In the genomic region with DNA sequence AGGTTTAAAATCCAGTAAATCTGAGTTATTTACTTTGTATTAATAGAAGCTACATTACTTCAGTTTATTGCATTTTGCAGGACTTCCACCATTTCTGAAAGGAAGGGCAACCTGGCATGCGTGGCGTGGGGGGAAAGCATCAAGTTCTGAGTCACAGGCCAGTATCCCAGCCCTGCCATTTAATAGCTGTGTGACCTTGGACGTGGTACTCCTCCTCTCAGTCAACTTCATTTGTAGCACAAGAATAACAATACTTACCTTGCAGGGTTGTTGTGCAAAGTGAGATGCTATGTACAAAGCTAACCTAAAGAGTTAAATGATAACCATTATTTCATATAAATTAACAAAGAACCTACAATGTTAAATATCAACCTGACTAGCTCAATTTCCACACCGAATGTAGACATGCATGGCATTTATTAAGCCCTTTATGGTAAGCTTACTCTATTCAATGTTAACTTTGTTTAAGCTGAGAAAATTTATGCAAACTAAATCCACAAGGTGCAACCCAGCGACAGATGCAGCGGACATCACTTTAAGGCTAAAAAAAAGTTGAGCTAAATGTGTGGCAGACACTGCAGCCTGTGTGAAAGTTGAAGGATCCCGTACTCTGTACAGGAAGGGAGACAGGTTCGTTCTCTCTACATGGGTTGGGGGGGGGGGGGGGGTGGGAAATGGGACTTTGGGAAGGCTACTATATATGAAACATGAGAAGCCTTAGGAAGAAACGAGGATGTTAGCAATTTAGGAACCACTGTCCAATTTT, we compare ENCODE assay signal across 9 cellular contexts. TPM values are rescaled to one million over a fixed set of nuclear protein-coding genes. Genes with fewer than 3 reads are reported as not detected.
A peak's percentile ranks its signal among the peaks of the same experiment; 100 is the strongest.
DNase-seq lines count a peak whose midpoint lies in the region; ATAC-seq, FAIRE-seq and TF ChIP-seq lines count a peak whose summit lies in the region.
"Had no signal": no experiment of that assay in that cellular context is flagged by ENCODE, and none has a peak within 500 bp of the region (broad histone marks: within the 10 kb centered on the region; RNA-seq: fewer than 3 reads in every experiment).

No MANE protein-coding gene starts in this region.

- H3K9me3 Mint-ChIP-seq in activated T-helper 2 cell treated with anti-CD3 and anti-CD28 coated beads, Interferon-gamma antibody, Interleukin-2, Interleukin-4, amounts not matched to agents 10 μg/mL and 5 μg/mL and 100 μg/mL, durations not matched to agents 14 hours and 24 hours and 36 hours, result no peaks in the 10 kb centered on the region

- no peaks in the 10 kb centered on the region for H3K9me3 ChIP-seq in HepG2 (ENCODE audit: low read length)
- H3K9me3 ChIP-seq in right lobe of liver, result no peaks in the 10 kb centered on the region
- no peaks in the 10 kb centered on the region for H3K9me3 ChIP-seq in SJCRH30 (replicated peaks)

- H3K4me1 ChIP-seq in HepG2 (ENCODE audit: insufficient read depth, low read length) (peaks cover 70% of the 10 kb centered on the region), right lobe of liver (peaks cover 0 to 57% (median 16%) of the 10 kb centered on the region in 4 donors), SJCRH30 (peaks cover 27% of the 10 kb centered on the region)

- H3K4me2 ChIP-seq in HepG2 (ENCODE audit: low read depth, low read length), result peak overlapping the region; percentile 96

- ATAC-seq in HepG2, result no peak
- ATAC-seq in right lobe of liver, result no peak
- ATAC-seq in GM19467 (IDR thresholded peaks at IDR 0.05; ENCODE audit: unreplicated experiment), result no peak

- in situ Hi-C loops in HepG2 (cut with HindIII; ENCODE audit: extremely low pct_ligation_motif_present, low pct_unique_long_range_greater_than_20kb), result loop anchor here (5.0 kb wide), 1 partner anchor 150 kb away; no protein-coding TSS in a partner anchor

- peaks cover 78% of the 10 kb centered on the region for H4K20me1 ChIP-seq in HepG2 (ENCODE audit: insufficient read depth, low read length)

- no peak for TF ChIP-seq EP300 in HepG2 (IDR thresholded peaks at IDR 0.05; ENCODE audit: low read depth in 2 of 2, low read length in 2 of 2)
- TF ChIP-seq EP300 in HepG2 (CRISPR knock-in tag; IDR thresholded peaks at IDR 0.05; ENCODE audit: borderline replicate concordance), result no peak

- peaks cover 56% of the 10 kb centered on the region for H3K4me1 Mint-ChIP-seq in activated T-helper 2 cell treated with anti-CD3 and anti-CD28 coated beads, Interferon-gamma antibody, Interleukin-2, Interleukin-4, amounts not matched to agents 10 μg/mL and 5 μg/mL and 100 μg/mL, durations not matched to agents 14 hours and 24 hours and 36 hours (ENCODE audit: low read depth)

- no peak overlapping the region for H2AFZ ChIP-seq in HepG2 (ENCODE audit: low read length)

- CTCF ChIA-PET in HepG2 (lab: Yijun Ruan, JAX; ENCODE audit: low intra/inter-chr PET ratio, low total read pairs), result no interaction called here

- H3K36me3 Mint-ChIP-seq in activated T-helper 2 cell treated with anti-CD3 and anti-CD28 coated beads, Interferon-gamma antibody, Interleukin-2, Interleukin-4, amounts not matched to agents 10 μg/mL and 5 μg/mL and 100 μg/mL, durations not matched to agents 14 hours and 24 hours and 36 hours (ENCODE audit: low read depth), result peaks cover 75% of the 10 kb centered on the region

- 53% methylated on average over 9 of the region's 9 CpGs for WGBS in HepG2 (ENCODE audit: low lambda C conversion rate)
- WGBS in right lobe of liver (ENCODE audit: insufficient coverage, low coverage, low lambda C conversion rate, missing lambda C conversion rate), result 42% methylated on average over 9 of the region's 9 CpGs

- no peak overlapping the region; the same call in 1 of the 2 replicates for H3K9ac ChIP-seq in HepG2 (ENCODE audit: insufficient read depth, low read depth, low read length)

- intact Hi-C loops in HepG2 (cut with micrococcal nuclease; ENCODE audit: unreplicated experiment) (loop anchor here (1.0 to 2.0 kb wide), 2 partner anchors 102 to 183 kb away; no protein-coding TSS in a partner anchor), right lobe of liver (cut with DNase I) (no loop called here)
- intact Hi-C loops in activated T-helper 2 cell treated with anti-CD3 and anti-CD28 coated beads, Interferon-gamma antibody, Interleukin-2, Interleukin-4, amounts not matched to agents 10 μg/mL and 5 μg/mL and 100 μg/mL, durations not matched to agents 14 hours and 24 hours and 36 hours (cut with micrococcal nuclease), result no loop called here

- no peak overlapping the region for H3K27ac Mint-ChIP-seq in activated T-helper 2 cell treated with anti-CD3 and anti-CD28 coated beads, Interferon-gamma antibody, Interleukin-2, Interleukin-4, amounts not matched to agents 10 μg/mL and 5 μg/mL and 100 μg/mL, durations not matched to agents 14 hours and 24 hours and 36 hours

- peaks cover 89% of the 10 kb centered on the region for H3K79me2 ChIP-seq in HepG2 (ENCODE audit: insufficient read depth, low read length)

- peaks cover 6 to 21% of the 10 kb centered on the region in 2 experiments for H3K36me3 ChIP-seq in HepG2 (replicated peaks in 1 of 2; ENCODE audit: control insufficient read depth in 1 of 2, insufficient read depth in 2 of 2, low read length in 2 of 2)
- H3K36me3 ChIP-seq in right lobe of liver, result peaks cover 0 to 3% (median 0%) of the 10 kb centered on the region in 4 donors
- H3K36me3 ChIP-seq in SJCRH30, result peaks cover 60% of the 10 kb centered on the region

- peaks cover 0 to 2% of the 10 kb centered on the region in 2 experiments; a peak in 1 of 5 replicates for H3K27me3 ChIP-seq in HepG2 (ENCODE audit: control insufficient read depth in 1 of 2, insufficient read depth in 2 of 2, low read length in 2 of 2)
- H3K27me3 ChIP-seq in right lobe of liver, result no peaks in the 10 kb centered on the region
- no peaks in the 10 kb centered on the region for H3K27me3 ChIP-seq in SJCRH30

- TF ChIP-seq RAD21 in HepG2 (CRISPR knock-in tag; IDR thresholded peaks at IDR 0.05), result peak; percentile 16; the same call in 1 of the 2 replicates

- POLR2A ChIA-PET in HepG2 (lab: Yijun Ruan, JAX), result interaction anchor here (0.6 to 1.8 kb wide), 15 partner anchors 8 to 216 kb away, joined by 3 to 12 read pairs (median 4); no protein-coding TSS in a partner anchor

- H3K27ac ChIP-seq in HepG2 (ENCODE audit: extremely low read length, insufficient read depth, low read length) (peak overlapping the region; percentile 66), right lobe of liver (no peak overlapping the region), SJCRH30 (no peak overlapping the region)

- no peaks in the 10 kb centered on the region for H3K27me3 Mint-ChIP-seq in activated T-helper 2 cell treated with anti-CD3 and anti-CD28 coated beads, Interferon-gamma antibody, Interleukin-2, Interleukin-4, amounts not matched to agents 10 μg/mL and 5 μg/mL and 100 μg/mL, durations not matched to agents 14 hours and 24 hours and 36 hours (ENCODE audit: low read depth)

- TF ChIP-seq POLR2A in HepG2 (IDR thresholded peaks at IDR 0.05; ENCODE audit: insufficient read depth in 1 of 2, low read depth in 2 of 2, low read length in 2 of 2) (0 out of 4 replicates have a peak, but pooled peaks of 1 of the 2 experiments have one; percentile 5), right lobe of liver (IDR thresholded peaks at IDR 0.05) (no peak)

- no TSS peak for BruUV-seq in HepG2 (replicated peaks; lab: Mats Ljungman, UMichigan)

- peak; percentile 52 for FAIRE-seq in HepG2 (lab: Jason Lieb, UNC)
- peak; percentile 32 for FAIRE-seq in urothelium cell line (lab: Jason Lieb, UNC)

- DNase-seq in HepG2 (ENCODE audit: low spot score) (peak; percentile 72), right lobe of liver (no peak), left kidney (ENCODE audit: low read depth, low spot score) (peak; percentile 62), urothelium cell line (ENCODE audit: low spot score) (no peak), SJCRH30 (no peak)
- DNase-seq in activated T-helper 2 cell treated with anti-CD3 and anti-CD28 coated beads, Interferon-gamma antibody, Interleukin-2, Interleukin-4, amounts not matched to agents 10 μg/mL and 5 μg/mL and 100 μg/mL, durations not matched to agents 14 hours and 24 hours and 36 hours (ENCODE audit: low spot score), result no peak
- no peak for DNase-seq in stimulated activated CD4-positive, alpha-beta T cell treated with anti-CD3 and anti-CD28 coated beads, Interleukin-2, amount 100 ng/mL, for 48 hours
- DNase-seq: islet precursor cell had no signal

- H3K4me3 Mint-ChIP-seq in activated T-helper 2 cell treated with anti-CD3 and anti-CD28 coated beads, Interferon-gamma antibody, Interleukin-2, Interleukin-4, amounts not matched to agents 10 μg/mL and 5 μg/mL and 100 μg/mL, durations not matched to agents 14 hours and 24 hours and 36 hours (ENCODE audit: low read depth), result peak overlapping the region; percentile 97

- peak overlapping the region; percentile 25 to 99 (median 97); a peak in 5 of 6 replicates for H3K4me3 ChIP-seq in HepG2 (replicated peaks in 1 of 3; ENCODE audit: insufficient read depth in 1 of 3, low read depth in 2 of 3, low read length in 3 of 3)
- H3K4me3 ChIP-seq in right lobe of liver, result no peak overlapping the region
- H3K4me3 ChIP-seq in SJCRH30, result no peak overlapping the region

- no peak for TF ChIP-seq CTCF in HepG2 (CRISPR knock-in tag; IDR thresholded peaks at IDR 0.05)
- TF ChIP-seq CTCF in right lobe of liver (IDR thresholded peaks at IDR 0.05), result no peak

RNA-seq across cellular contexts. Expression of gene CALM2, which starts 4.0 kb away (rescaled TPM):
- 1,135 and 1,941 TPM in 2 replicates for total RNA-seq in HepG2 (2016; rRNA removed; fragmentation: Illumina TruSeq; extraction: Trizol)
- total RNA-seq in HepG2 (2016; cell fraction: cytosol; rRNA removed; fragmentation: Illumina TruSeq; extraction: Trizol; ENCODE audit: low read depth), result 204 and 218 TPM in 2 replicates
- 1,133 and 2,031 TPM in 2 replicates for total RNA-seq in HepG2 (2016; cell fraction: insoluble cytoplasmic fraction; rRNA removed; fragmentation: Illumina TruSeq; extraction: Trizol)
- 342 and 376 TPM in 2 replicates for total RNA-seq in HepG2 (2016; cell fraction: membrane; rRNA removed; fragmentation: Illumina TruSeq; extraction: Trizol)
- 391 and 398 TPM in 2 replicates for total RNA-seq in HepG2 (2016; cell fraction: nucleus; rRNA removed; fragmentation: Illumina TruSeq; extraction: Trizol)
- 199 and 375 TPM in 2 replicates for polyA plus RNA-seq in HepG2 (2011; rRNA removed)
- 180 and 322 TPM in 2 replicates for polyA plus RNA-seq in HepG2 (2011; cell fraction: cytosol; rRNA removed)
- polyA plus RNA-seq in HepG2 (2011; cell fraction: nucleus; rRNA removed), result 56.5 and 80.7 TPM in 2 replicates
- 523 and 688 TPM in 2 replicates for polyA plus RNA-seq in HepG2 (2012)
- 147 and 158 TPM in 2 replicates for polyA plus RNA-seq in HepG2 (2016; cell fraction: cytosol; fragmentation: Illumina TruSeq; extraction: Trizol; ENCODE audit: low read depth)
- 1,845 and 2,024 TPM in 2 replicates for polyA plus RNA-seq in HepG2 (2016; cell fraction: insoluble cytoplasmic fraction; fragmentation: Illumina TruSeq; extraction: Trizol; ENCODE audit: low read depth)
- 291 and 300 TPM in 2 replicates for polyA plus RNA-seq in HepG2 (2016; cell fraction: membrane; fragmentation: Illumina TruSeq; extraction: Trizol; ENCODE audit: low read depth)
- 648 and 664 TPM in 2 replicates for polyA plus RNA-seq in HepG2 (2016; cell fraction: nucleus; fragmentation: Illumina TruSeq; extraction: Trizol; ENCODE audit: insufficient read depth, low read depth)
- 41.7 and 64.0 TPM in 2 replicates for polyA minus RNA-seq in HepG2 (2011; rRNA and poly(A)+ RNA removed; ENCODE audit: low replicate concordance)
- 133 and 146 TPM in 2 replicates for polyA minus RNA-seq in HepG2 (2011; cell fraction: cytosol; rRNA and poly(A)+ RNA removed)
- polyA minus RNA-seq in HepG2 (2011; cell fraction: nucleus; rRNA and poly(A)+ RNA removed), result 169 and 178 TPM in 2 replicates
- 100 to 1,000 TPM; 130 to 301 (median 227) TPM for total RNA-seq in right lobe of liver
- 434 and 435 TPM in 2 replicates for total RNA-seq in activated T-helper 2 cell treated with anti-CD3 and anti-CD28 coated beads, Interferon-gamma antibody, Interleukin-2, Interleukin-4, amounts not matched to agents 10 μg/mL and 5 μg/mL and 100 μg/mL, durations not matched to agents 14 hours and 24 hours and 36 hours
- 629 and 678 TPM in 2 replicates for total RNA-seq in SJCRH30 (2014; rRNA removed; shearing (Covaris generic))

RNA-seq across cellular contexts. Expression of gene STPG4, which starts 17.2 kb away (rescaled TPM):
- total RNA-seq in HepG2 (2016; rRNA removed; fragmentation: Illumina TruSeq; extraction: Trizol), result 0.15 TPM in 2 replicates
- total RNA-seq in HepG2 (2016; cell fraction: cytosol; rRNA removed; fragmentation: Illumina TruSeq; extraction: Trizol; ENCODE audit: low read depth), result 0.53 and 1.1 TPM in 2 replicates
- total RNA-seq in HepG2 (2016; cell fraction: insoluble cytoplasmic fraction; rRNA removed; fragmentation: Illumina TruSeq; extraction: Trizol), result 0.28 TPM in 1 of 2 replicates, not detected in the other
- 0.34 and 0.71 TPM in 2 replicates for total RNA-seq in HepG2 (2016; cell fraction: membrane; rRNA removed; fragmentation: Illumina TruSeq; extraction: Trizol)
- total RNA-seq in HepG2 (2016; cell fraction: nucleus; rRNA removed; fragmentation: Illumina TruSeq; extraction: Trizol), result 0.41 and 0.75 TPM in 2 replicates
- 0.11 and 0.20 TPM in 2 replicates for polyA plus RNA-seq in HepG2 (2011; rRNA removed)
- not detected in 2 replicates for polyA plus RNA-seq in HepG2 (2011; cell fraction: cytosol; rRNA removed)
- 0.19 and 0.80 TPM in 2 replicates for polyA plus RNA-seq in HepG2 (2011; cell fraction: nucleus; rRNA removed)
- polyA plus RNA-seq in HepG2 (2012), result 0.17 and 0.27 TPM in 2 replicates
- not detected in 2 replicates for polyA plus RNA-seq in HepG2 (2016; cell fraction: cytosol; fragmentation: Illumina TruSeq; extraction: Trizol; ENCODE audit: low read depth)
- polyA plus RNA-seq in HepG2 (2016; cell fraction: insoluble cytoplasmic fraction; fragmentation: Illumina TruSeq; extraction: Trizol; ENCODE audit: low read depth), result not detected in 2 replicates
- polyA plus RNA-seq in HepG2 (2016; cell fraction: membrane; fragmentation: Illumina TruSeq; extraction: Trizol; ENCODE audit: low read depth), result not detected in 2 replicates
- not detected in 2 replicates for polyA plus RNA-seq in HepG2 (2016; cell fraction: nucleus; fragmentation: Illumina TruSeq; extraction: Trizol; ENCODE audit: insufficient read depth, low read depth)
- 0.23 and 0.32 TPM in 2 replicates for polyA minus RNA-seq in HepG2 (2011; rRNA and poly(A)+ RNA removed; ENCODE audit: low replicate concordance)
- polyA minus RNA-seq in HepG2 (2011; cell fraction: cytosol; rRNA and poly(A)+ RNA removed), result not detected in 2 replicates
- polyA minus RNA-seq in HepG2 (2011; cell fraction: nucleus; rRNA and poly(A)+ RNA removed), result 1.5 and 2.6 TPM in 2 replicates
- total RNA-seq in right lobe of liver, result not detected
- total RNA-seq in activated T-helper 2 cell treated with anti-CD3 and anti-CD28 coated beads, Interferon-gamma antibody, Interleukin-2, Interleukin-4, amounts not matched to agents 10 μg/mL and 5 μg/mL and 100 μg/mL, durations not matched to agents 14 hours and 24 hours and 36 hours, result not detected in 2 replicates
- total RNA-seq in SJCRH30 (2014; rRNA removed; shearing (Covaris generic)), result 0.14 and 0.33 TPM in 2 replicates

Comparison
In these comparisons a context has a peak if more than half of its experiments do, and no peak if none do; other contexts are left out.
1. DNase-seq: peak in HepG2 (single experiment) and left kidney (single experiment); none in right lobe of liver (0 of 3), activated T-helper 2 cell treated with anti-CD3 and anti-CD28 coated beads, Interferon-gamma antibody, Interleukin-2, Interleukin-4, amounts not matched to agents 10 μg/mL and 5 μg/mL and 100 μg/mL, durations not matched to agents 14 hours and 24 hours and 36 hours (single experiment), urothelium cell line (single experiment), SJCRH30 (0 of 2) and stimulated activated CD4-positive, alpha-beta T cell treated with anti-CD3 and anti-CD28 coated beads, Interleukin-2, amount 100 ng/mL, for 48 hours (0 of 2).
2. H3K4me3 ChIP-seq: peak in HepG2 (3 of 3); none in right lobe of liver (0 of 3) and SJCRH30 (single experiment).